Comparison of ENCODE assay signal across 29 cellular contexts in genomic region chr15:77370580-77370979, GRCh38.
"Had no signal": no experiment of that assay in that cellular context is flagged by ENCODE, and none has a peak within 500 bp of the region (broad histone marks: within the 10 kb centered on the region; RNA-seq: fewer than 3 reads in every experiment).

No MANE protein-coding gene starts in this region.

- H3K27me3 ChIP-seq: body of pancreas, pancreas, sigmoid colon, upper lobe of right lung had no signal

- H3K27ac Mint-ChIP-seq: activated naive CD4-positive, alpha-beta T cell treated with anti-CD3 and anti-CD28 coated beads, Interleukin-2, amount 50 U/mL, for 72 hours; activated T-cell treated with anti-CD3 and anti-CD28 coated beads, Interleukin-2, amount 50 U/mL, for 72 hours; mesothelial cell of epicardium; naive thymus-derived CD8-positive, alpha-beta T cell; stimulated activated effector memory CD8-positive, alpha-beta T cell treated with anti-CD3 and anti-CD28 coated beads, Interleukin-12 subunit alpha, Interleukin-12 subunit beta, amount 100 ng/mL, for 72 hours; stimulated activated naive CD8-positive, alpha-beta T cell treated with anti-CD3 and anti-CD28 coated beads, Interleukin-15, Interleukin-2, amounts not matched to agents 100 ng/mL and 50 ng/mL, for 24 hours; T-helper 2 cell treated with Interferon-gamma antibody and Interleukin-4, amounts not matched to agents 5 μg/mL and 100 μg/mL, for 36 hours had no signal

- H3K9me3 Mint-ChIP-seq: activated T-cell treated with anti-CD3 and anti-CD28 coated beads, Interleukin-2, amount 50 U/mL, for 72 hours; stimulated activated effector memory CD8-positive, alpha-beta T cell treated with anti-CD3 and anti-CD28 coated beads, Interleukin-12 subunit alpha, Interleukin-12 subunit beta, amount 100 ng/mL, for 72 hours; stimulated activated naive CD8-positive, alpha-beta T cell treated with anti-CD3 and anti-CD28 coated beads, Interleukin-15, Interleukin-2, amounts not matched to agents 100 ng/mL and 50 ng/mL, for 24 hours; T-helper 2 cell treated with Interferon-gamma antibody and Interleukin-4, amounts not matched to agents 5 μg/mL and 100 μg/mL, for 36 hours had no signal

- FAIRE-seq: endothelial cell of umbilical vein, kidney, pancreas, small intestine had no signal

- H3K27ac ChIP-seq: body of pancreas, pancreas, prostate gland, sigmoid colon, upper lobe of right lung had no signal

- H3K36me3 ChIP-seq: pancreas, prostate gland, sigmoid colon, upper lobe of right lung had no signal

- H3K4me1 ChIP-seq: body of pancreas, prostate gland, sigmoid colon, upper lobe of right lung had no signal

- H3K9me3 ChIP-seq: body of pancreas, pancreas, prostate gland, sigmoid colon, upper lobe of right lung had no signal

- DNase-seq: activated CD4-positive, alpha-beta T cell treated with anti-CD3 and anti-CD28 coated beads for 4 hours; activated CD4-positive, alpha-beta T cell treated with anti-CD3 and anti-CD28 coated beads, Interleukin-2, amount 50 U/mL, for 4 hours; activated CD4-positive, CD25-positive, alpha-beta regulatory T cell; activated naive CD4-positive, alpha-beta T cell; activated T-cell treated with anti-CD3 and anti-CD28 coated beads for 4 hours; activated T-cell treated with anti-CD3 and anti-CD28 coated beads, Interleukin-2, amount 50 U/mL, for 72 hours; aorta; body of pancreas; head of caudate nucleus; hippocampal formation; kidney; left colon; naive thymus-derived CD8-positive, alpha-beta T cell; nucleus accumbens; pancreas; retina; sigmoid colon; small intestine; stimulated activated CD4-positive, alpha-beta T cell treated with anti-CD3 and anti-CD28 coated beads, Interleukin-4, amount 100 ng/mL, for 24 hours; T-helper 1 cell; upper lobe of right lung had no signal

- H3K36me3 Mint-ChIP-seq: activated naive CD4-positive, alpha-beta T cell treated with anti-CD3 and anti-CD28 coated beads, Interleukin-2, amount 50 U/mL, for 72 hours; stimulated activated effector memory CD8-positive, alpha-beta T cell treated with anti-CD3 and anti-CD28 coated beads, Interleukin-12 subunit alpha, Interleukin-12 subunit beta, amount 100 ng/mL, for 72 hours had no signal

- ATAC-seq: activated naive CD4-positive, alpha-beta T cell treated with anti-CD3 and anti-CD28 coated beads, Interleukin-2, amount 50 U/mL, for 72 hours; activated T-cell treated with anti-CD3 and anti-CD28 coated beads, Interleukin-2, amount 50 U/mL, for 72 hours; body of pancreas; left colon; naive thymus-derived CD8-positive, alpha-beta T cell; pancreas; stimulated activated effector memory CD8-positive, alpha-beta T cell treated with anti-CD3 and anti-CD28 coated beads, Interleukin-12 subunit alpha, Interleukin-12 subunit beta, amount 100 ng/mL, for 72 hours; upper lobe of right lung had no signal

- H3K4me3 ChIP-seq: body of pancreas, pancreas, prostate gland, sigmoid colon, upper lobe of right lung had no signal

- H3K4me3 Mint-ChIP-seq: activated T-cell treated with anti-CD3 and anti-CD28 coated beads, Interleukin-2, amount 50 U/mL, for 72 hours; mesothelial cell of epicardium; naive thymus-derived CD8-positive, alpha-beta T cell; neural crest cell; stimulated activated effector memory CD8-positive, alpha-beta T cell treated with anti-CD3 and anti-CD28 coated beads, Interleukin-12 subunit alpha, Interleukin-12 subunit beta, amount 100 ng/mL, for 72 hours; stimulated activated naive CD8-positive, alpha-beta T cell treated with anti-CD3 and anti-CD28 coated beads, Interleukin-15, Interleukin-2, amounts not matched to agents 100 ng/mL and 50 ng/mL, for 24 hours; T-helper 2 cell treated with Interferon-gamma antibody and Interleukin-4, amounts not matched to agents 5 μg/mL and 100 μg/mL, for 36 hours had no signal

- H3K27me3 Mint-ChIP-seq: naive thymus-derived CD8-positive, alpha-beta T cell; stimulated activated naive CD8-positive, alpha-beta T cell treated with anti-CD3 and anti-CD28 coated beads, Interleukin-15, Interleukin-2, amounts not matched to agents 100 ng/mL and 50 ng/mL, for 24 hours had no signal
